ENCODE assay signal across 1 cellular context in genomic region chr1:8259498-8260290, GRCh38.
TF ChIP-seq lines count a peak whose summit lies in the region.

No MANE protein-coding gene starts in this region.

TF ChIP-seq in HepG2, 621 proteins besides CTCF, POLR2A, EP300 and RAD21 (continued from another document and continues in another):
- TF ChIP-seq, protein P1, sequence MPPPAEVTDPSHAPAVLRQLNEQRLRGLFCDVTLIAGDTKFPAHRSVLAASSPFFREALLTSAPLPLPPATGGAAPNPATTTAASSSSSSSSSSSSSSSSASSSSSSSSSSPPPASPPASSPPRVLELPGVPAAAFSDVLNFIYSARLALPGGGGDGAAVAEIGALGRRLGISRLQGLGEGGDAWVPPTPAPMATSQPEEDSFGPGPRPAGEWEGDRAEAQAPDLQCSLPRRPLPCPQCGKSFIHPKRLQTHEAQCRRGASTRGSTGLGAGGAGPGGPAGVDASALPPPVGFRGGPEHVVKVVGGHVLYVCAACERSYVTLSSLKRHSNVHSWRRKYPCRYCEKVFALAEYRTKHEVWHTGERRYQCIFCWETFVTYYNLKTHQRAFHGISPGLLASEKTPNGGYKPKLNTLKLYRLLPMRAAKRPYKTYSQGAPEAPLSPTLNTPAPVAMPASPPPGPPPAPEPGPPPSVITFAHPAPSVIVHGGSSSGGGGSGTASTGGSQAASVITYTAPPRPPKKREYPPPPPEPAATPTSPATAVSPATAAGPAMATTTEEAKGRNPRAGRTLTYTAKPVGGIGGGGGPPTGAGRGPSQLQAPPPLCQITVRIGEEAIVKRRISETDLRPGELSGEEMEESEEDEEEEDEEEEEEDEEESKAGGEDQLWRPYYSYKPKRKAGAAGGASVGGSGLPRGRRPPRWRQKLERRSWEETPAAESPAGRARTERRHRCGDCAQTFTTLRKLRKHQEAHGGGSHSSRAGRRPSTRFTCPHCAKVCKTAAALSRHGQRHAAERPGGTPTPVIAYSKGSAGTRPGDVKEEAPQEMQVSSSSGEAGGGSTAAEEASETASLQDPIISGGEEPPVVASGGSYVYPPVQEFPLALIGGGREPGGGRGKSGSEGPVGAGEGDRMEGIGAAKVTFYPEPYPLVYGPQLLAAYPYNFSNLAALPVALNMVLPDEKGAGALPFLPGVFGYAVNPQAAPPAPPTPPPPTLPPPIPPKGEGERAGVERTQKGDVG (CRISPR knock-in tag; IDR thresholded peaks at IDR 0.05; ENCODE audit: borderline replicate concordance) = no peak; the same call in 1 of the 2 replicates
- TF ChIP-seq, protein P2, sequence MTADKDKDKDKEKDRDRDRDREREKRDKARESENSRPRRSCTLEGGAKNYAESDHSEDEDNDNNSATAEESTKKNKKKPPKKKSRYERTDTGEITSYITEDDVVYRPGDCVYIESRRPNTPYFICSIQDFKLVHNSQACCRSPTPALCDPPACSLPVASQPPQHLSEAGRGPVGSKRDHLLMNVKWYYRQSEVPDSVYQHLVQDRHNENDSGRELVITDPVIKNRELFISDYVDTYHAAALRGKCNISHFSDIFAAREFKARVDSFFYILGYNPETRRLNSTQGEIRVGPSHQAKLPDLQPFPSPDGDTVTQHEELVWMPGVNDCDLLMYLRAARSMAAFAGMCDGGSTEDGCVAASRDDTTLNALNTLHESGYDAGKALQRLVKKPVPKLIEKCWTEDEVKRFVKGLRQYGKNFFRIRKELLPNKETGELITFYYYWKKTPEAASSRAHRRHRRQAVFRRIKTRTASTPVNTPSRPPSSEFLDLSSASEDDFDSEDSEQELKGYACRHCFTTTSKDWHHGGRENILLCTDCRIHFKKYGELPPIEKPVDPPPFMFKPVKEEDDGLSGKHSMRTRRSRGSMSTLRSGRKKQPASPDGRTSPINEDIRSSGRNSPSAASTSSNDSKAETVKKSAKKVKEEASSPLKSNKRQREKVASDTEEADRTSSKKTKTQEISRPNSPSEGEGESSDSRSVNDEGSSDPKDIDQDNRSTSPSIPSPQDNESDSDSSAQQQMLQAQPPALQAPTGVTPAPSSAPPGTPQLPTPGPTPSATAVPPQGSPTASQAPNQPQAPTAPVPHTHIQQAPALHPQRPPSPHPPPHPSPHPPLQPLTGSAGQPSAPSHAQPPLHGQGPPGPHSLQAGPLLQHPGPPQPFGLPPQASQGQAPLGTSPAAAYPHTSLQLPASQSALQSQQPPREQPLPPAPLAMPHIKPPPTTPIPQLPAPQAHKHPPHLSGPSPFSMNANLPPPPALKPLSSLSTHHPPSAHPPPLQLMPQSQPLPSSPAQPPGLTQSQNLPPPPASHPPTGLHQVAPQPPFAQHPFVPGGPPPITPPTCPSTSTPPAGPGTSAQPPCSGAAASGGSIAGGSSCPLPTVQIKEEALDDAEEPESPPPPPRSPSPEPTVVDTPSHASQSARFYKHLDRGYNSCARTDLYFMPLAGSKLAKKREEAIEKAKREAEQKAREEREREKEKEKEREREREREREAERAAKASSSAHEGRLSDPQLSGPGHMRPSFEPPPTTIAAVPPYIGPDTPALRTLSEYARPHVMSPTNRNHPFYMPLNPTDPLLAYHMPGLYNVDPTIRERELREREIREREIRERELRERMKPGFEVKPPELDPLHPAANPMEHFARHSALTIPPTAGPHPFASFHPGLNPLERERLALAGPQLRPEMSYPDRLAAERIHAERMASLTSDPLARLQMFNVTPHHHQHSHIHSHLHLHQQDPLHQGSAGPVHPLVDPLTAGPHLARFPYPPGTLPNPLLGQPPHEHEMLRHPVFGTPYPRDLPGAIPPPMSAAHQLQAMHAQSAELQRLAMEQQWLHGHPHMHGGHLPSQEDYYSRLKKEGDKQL (CRISPR knock-in tag; IDR thresholded peaks at IDR 0.05; ENCODE audit: low read depth) = no peak
- peak; percentile 96 for TF ChIP-seq ZNF121 (CRISPR knock-in tag; IDR thresholded peaks at IDR 0.05)
- TF ChIP-seq KAT7 (CRISPR knock-in tag; IDR thresholded peaks at IDR 0.05; ENCODE audit: borderline replicate concordance) = no peak
- TF ChIP-seq ZNF878 (CRISPR knock-in tag; IDR thresholded peaks at IDR 0.05) = no peak
- TF ChIP-seq ZNF562 (CRISPR knock-in tag; IDR thresholded peaks at IDR 0.05; ENCODE audit: borderline replicate concordance) = no peak
- TF ChIP-seq SOX5 (CRISPR knock-in tag; IDR thresholded peaks at IDR 0.05; ENCODE audit: borderline replicate concordance) = no peak
- TF ChIP-seq ZNF800 (CRISPR knock-in tag; IDR thresholded peaks at IDR 0.05) = no peak
- TF ChIP-seq ETV6 (CRISPR knock-in tag; conservative IDR thresholded peaks at IDR 0.05) = no peak
- TF ChIP-seq SNAPC5 (CRISPR knock-in tag; IDR thresholded peaks at IDR 0.05; ENCODE audit: borderline replicate concordance) = no peak
- TF ChIP-seq CREB1 (IDR thresholded peaks at IDR 0.05) = no peak
- no peak for TF ChIP-seq CREB1 (CRISPR knock-in tag; IDR thresholded peaks at IDR 0.05)
- TF ChIP-seq ZNF383 (CRISPR knock-in tag; IDR thresholded peaks at IDR 0.05; ENCODE audit: borderline replicate concordance) = no peak
- no peak for TF ChIP-seq THAP11 (CRISPR knock-in tag; IDR thresholded peaks at IDR 0.05)
- TF ChIP-seq ATF7 (IDR thresholded peaks at IDR 0.05) = no peak
- no peak for TF ChIP-seq ATF7 (CRISPR knock-in tag; IDR thresholded peaks at IDR 0.05)
- peak; percentile 52; the same call in 1 of the 2 replicates for TF ChIP-seq ZNF501 (CRISPR knock-in tag; IDR thresholded peaks at IDR 0.05)
- TF ChIP-seq, protein P3, sequence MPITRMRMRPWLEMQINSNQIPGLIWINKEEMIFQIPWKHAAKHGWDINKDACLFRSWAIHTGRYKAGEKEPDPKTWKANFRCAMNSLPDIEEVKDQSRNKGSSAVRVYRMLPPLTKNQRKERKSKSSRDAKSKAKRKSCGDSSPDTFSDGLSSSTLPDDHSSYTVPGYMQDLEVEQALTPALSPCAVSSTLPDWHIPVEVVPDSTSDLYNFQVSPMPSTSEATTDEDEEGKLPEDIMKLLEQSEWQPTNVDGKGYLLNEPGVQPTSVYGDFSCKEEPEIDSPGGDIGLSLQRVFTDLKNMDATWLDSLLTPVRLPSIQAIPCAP (CRISPR knock-in tag; IDR thresholded peaks at IDR 0.05; ENCODE audit: low read depth) = no peak
- peak; percentile 1; the same call in 1 of the 2 replicates for TF ChIP-seq HDAC1 (CRISPR knock-in tag; IDR thresholded peaks at IDR 0.05)
- no peak for TF ChIP-seq ZNF629 (CRISPR knock-in tag; conservative IDR thresholded peaks at IDR 0.05)
- no peak for TF ChIP-seq TCF12 (IDR thresholded peaks at IDR 0.05)
- no peak; the same call in 1 of the 2 replicates for TF ChIP-seq TCF12 (CRISPR knock-in tag; IDR thresholded peaks at IDR 0.05)
- no peak for TF ChIP-seq SAFB2 (CRISPR knock-in tag; IDR thresholded peaks at IDR 0.05; ENCODE audit: borderline replicate concordance, low read depth)
- no peak for TF ChIP-seq ZNF20 (CRISPR knock-in tag; IDR thresholded peaks at IDR 0.05)
- TF ChIP-seq KLF15 (CRISPR knock-in tag; IDR thresholded peaks at IDR 0.05; ENCODE audit: borderline replicate concordance) = no peak
- TF ChIP-seq, protein P4, sequence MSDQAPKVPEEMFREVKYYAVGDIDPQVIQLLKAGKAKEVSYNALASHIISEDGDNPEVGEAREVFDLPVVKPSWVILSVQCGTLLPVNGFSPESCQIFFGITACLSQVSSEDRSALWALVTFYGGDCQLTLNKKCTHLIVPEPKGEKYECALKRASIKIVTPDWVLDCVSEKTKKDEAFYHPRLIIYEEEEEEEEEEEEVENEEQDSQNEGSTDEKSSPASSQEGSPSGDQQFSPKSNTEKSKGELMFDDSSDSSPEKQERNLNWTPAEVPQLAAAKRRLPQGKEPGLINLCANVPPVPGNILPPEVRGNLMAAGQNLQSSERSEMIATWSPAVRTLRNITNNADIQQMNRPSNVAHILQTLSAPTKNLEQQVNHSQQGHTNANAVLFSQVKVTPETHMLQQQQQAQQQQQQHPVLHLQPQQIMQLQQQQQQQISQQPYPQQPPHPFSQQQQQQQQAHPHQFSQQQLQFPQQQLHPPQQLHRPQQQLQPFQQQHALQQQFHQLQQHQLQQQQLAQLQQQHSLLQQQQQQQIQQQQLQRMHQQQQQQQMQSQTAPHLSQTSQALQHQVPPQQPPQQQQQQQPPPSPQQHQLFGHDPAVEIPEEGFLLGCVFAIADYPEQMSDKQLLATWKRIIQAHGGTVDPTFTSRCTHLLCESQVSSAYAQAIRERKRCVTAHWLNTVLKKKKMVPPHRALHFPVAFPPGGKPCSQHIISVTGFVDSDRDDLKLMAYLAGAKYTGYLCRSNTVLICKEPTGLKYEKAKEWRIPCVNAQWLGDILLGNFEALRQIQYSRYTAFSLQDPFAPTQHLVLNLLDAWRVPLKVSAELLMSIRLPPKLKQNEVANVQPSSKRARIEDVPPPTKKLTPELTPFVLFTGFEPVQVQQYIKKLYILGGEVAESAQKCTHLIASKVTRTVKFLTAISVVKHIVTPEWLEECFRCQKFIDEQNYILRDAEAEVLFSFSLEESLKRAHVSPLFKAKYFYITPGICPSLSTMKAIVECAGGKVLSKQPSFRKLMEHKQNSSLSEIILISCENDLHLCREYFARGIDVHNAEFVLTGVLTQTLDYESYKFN (CRISPR knock-in tag; conservative IDR thresholded peaks at IDR 0.05) = no peak
- TF ChIP-seq, protein P5, sequence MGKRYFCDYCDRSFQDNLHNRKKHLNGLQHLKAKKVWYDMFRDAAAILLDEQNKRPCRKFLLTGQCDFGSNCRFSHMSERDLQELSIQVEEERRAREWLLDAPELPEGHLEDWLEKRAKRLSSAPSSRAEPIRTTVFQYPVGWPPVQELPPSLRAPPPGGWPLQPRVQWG (CRISPR knock-in tag; IDR thresholded peaks at IDR 0.05; ENCODE audit: borderline replicate concordance, low read depth) = no peak
- TF ChIP-seq KDM1A (CRISPR knock-in tag; IDR thresholded peaks at IDR 0.05) = no peak
- no peak for TF ChIP-seq MXD4 (CRISPR knock-in tag; IDR thresholded peaks at IDR 0.05)
- TF ChIP-seq NFIC (IDR thresholded peaks at IDR 0.05; ENCODE audit: low read length) = no peak; the same call in 1 of the 2 replicates
- TF ChIP-seq ATF2 (CRISPR knock-in tag; IDR thresholded peaks at IDR 0.05) = no peak
- TF ChIP-seq SIN3B (IDR thresholded peaks at IDR 0.05; ENCODE audit: low read length) = no peak
- no peak for TF ChIP-seq HNRNPL (IDR thresholded peaks at IDR 0.05; ENCODE audit: low read depth, low read length)
- TF ChIP-seq ZNF672 (CRISPR knock-in tag; IDR thresholded peaks at IDR 0.05) = no peak
- TF ChIP-seq, protein P6, sequence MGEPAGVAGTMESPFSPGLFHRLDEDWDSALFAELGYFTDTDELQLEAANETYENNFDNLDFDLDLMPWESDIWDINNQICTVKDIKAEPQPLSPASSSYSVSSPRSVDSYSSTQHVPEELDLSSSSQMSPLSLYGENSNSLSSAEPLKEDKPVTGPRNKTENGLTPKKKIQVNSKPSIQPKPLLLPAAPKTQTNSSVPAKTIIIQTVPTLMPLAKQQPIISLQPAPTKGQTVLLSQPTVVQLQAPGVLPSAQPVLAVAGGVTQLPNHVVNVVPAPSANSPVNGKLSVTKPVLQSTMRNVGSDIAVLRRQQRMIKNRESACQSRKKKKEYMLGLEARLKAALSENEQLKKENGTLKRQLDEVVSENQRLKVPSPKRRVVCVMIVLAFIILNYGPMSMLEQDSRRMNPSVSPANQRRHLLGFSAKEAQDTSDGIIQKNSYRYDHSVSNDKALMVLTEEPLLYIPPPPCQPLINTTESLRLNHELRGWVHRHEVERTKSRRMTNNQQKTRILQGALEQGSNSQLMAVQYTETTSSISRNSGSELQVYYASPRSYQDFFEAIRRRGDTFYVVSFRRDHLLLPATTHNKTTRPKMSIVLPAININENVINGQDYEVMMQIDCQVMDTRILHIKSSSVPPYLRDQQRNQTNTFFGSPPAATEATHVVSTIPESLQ (CRISPR knock-in tag; conservative IDR thresholded peaks at IDR 0.05) = no peak
- TF ChIP-seq ZNF468 (CRISPR knock-in tag; IDR thresholded peaks at IDR 0.05) = no peak
- TF ChIP-seq ZNF607 (CRISPR knock-in tag; IDR thresholded peaks at IDR 0.05; ENCODE audit: borderline replicate concordance) = no peak
- no peak for TF ChIP-seq ZNF326 (CRISPR knock-in tag; IDR thresholded peaks at IDR 0.05; ENCODE audit: borderline replicate concordance)
- TF ChIP-seq TRAFD1 (CRISPR knock-in tag; IDR thresholded peaks at IDR 0.05; ENCODE audit: borderline replicate concordance) = no peak
- no peak for TF ChIP-seq ZNF572 (CRISPR knock-in tag; IDR thresholded peaks at IDR 0.05)
- no peak for TF ChIP-seq ZNF569 (CRISPR knock-in tag; IDR thresholded peaks at IDR 0.05; ENCODE audit: borderline replicate concordance)
- no peak for TF ChIP-seq HCFC1 (IDR thresholded peaks at IDR 0.05; ENCODE audit: low read depth, low read length)
- peak; percentile 33; the same call in 1 of the 2 replicates for TF ChIP-seq ZNF644 (CRISPR knock-in tag; IDR thresholded peaks at IDR 0.05; ENCODE audit: low read depth)
- no peak for TF ChIP-seq KDM5A (IDR thresholded peaks at IDR 0.05; ENCODE audit: borderline replicate concordance, low read length)
- TF ChIP-seq ZMYM3 (CRISPR knock-in tag; IDR thresholded peaks at IDR 0.05) = peak; percentile 72; the same call in 1 of the 2 replicates
